Comparison of ENCODE assay signal across 20 cellular contexts in genomic region chr2:197372582-197372981, GRCh38.
"Had no signal": no experiment of that assay in that cellular context is flagged by ENCODE, and none has a peak within 500 bp of the region (broad histone marks: within the 10 kb centered on the region; RNA-seq: fewer than 3 reads in every experiment).

No MANE protein-coding gene starts in this region.

- H3K9me3 ChIP-seq: lower lobe of right lung, neutrophil, sigmoid colon, spleen, tibial artery had no signal

- H3K9ac ChIP-seq: parathyroid adenoma had no signal

- H3K27me3 ChIP-seq: neutrophil, sigmoid colon, spleen, tibial artery had no signal

- H3K4me1 ChIP-seq: parathyroid adenoma, sigmoid colon, tibial artery had no signal

- H3K36me3 ChIP-seq: lower lobe of right lung, neutrophil, sigmoid colon, spleen, tibial artery had no signal

- H3K79me2 ChIP-seq: parathyroid adenoma had no signal

- ATAC-seq: activated CD8-positive, alpha-beta T cell treated with anti-CD3 and anti-CD28 coated beads, Interleukin-2, amount 10 ng/mL, durations not matched to agents 7 days and 5 days; esophagus mucosa; lower lobe of right lung; naive thymus-derived CD8-positive, alpha-beta T cell; stimulated activated naive B cell treated with anti-CD40 and anti-IgM and Interleukin-4, amounts not matched to agents 10 μg/mL and 1 μg/mL and 100 μg/mL, for 72 hours had no signal

- H3K4me3 ChIP-seq: lower lobe of right lung, sigmoid colon, spleen, tibial artery had no signal

- DNase-seq: activated CD4-positive, alpha-beta T cell treated with anti-CD3 and anti-CD28 coated beads, Interleukin-2, amount 10 ng/mL, durations not matched to agents 24 days and 14 days; activated CD8-positive, alpha-beta T cell treated with anti-CD3 and anti-CD28 coated beads, Interleukin-2, amount 10 ng/mL, durations not matched to agents 7 days and 5 days; activated effector memory CD4-positive, alpha-beta T cell treated with Interleukin-2 at 50 U/mL for 16 hours; activated naive CD4-positive, alpha-beta T cell treated with anti-CD3 and anti-CD28 coated beads, Interleukin-2, amount 50 U/mL, for 16 hours; activated T-cell treated with anti-CD3 and anti-CD28 coated beads, Interleukin-2, amount 50 U/mL, for 48 hours; cerebellar nuclear complex; cortex of kidney; hypothalamus; lower lobe of right lung; naive thymus-derived CD8-positive, alpha-beta T cell; sigmoid colon; spleen; stimulated activated CD4-positive, alpha-beta T cell treated with anti-CD3 and anti-CD28 coated beads, Interleukin-4, amount 100 ng/mL, for 4 hours; stimulated activated naive B cell treated with anti-CD40 and anti-IgM and Interleukin-4, amounts not matched to agents 10 μg/mL and 1 μg/mL and 100 μg/mL, for 72 hours; substantia nigra; T1000; tibial artery had no signal

- H3K27ac ChIP-seq: lower lobe of right lung, neutrophil, parathyroid adenoma, sigmoid colon, spleen, tibial artery had no signal

- H2AFZ ChIP-seq: parathyroid adenoma had no signal
